Comparison of ENCODE assay signal across 21 cellular contexts in the genomic region with DNA sequence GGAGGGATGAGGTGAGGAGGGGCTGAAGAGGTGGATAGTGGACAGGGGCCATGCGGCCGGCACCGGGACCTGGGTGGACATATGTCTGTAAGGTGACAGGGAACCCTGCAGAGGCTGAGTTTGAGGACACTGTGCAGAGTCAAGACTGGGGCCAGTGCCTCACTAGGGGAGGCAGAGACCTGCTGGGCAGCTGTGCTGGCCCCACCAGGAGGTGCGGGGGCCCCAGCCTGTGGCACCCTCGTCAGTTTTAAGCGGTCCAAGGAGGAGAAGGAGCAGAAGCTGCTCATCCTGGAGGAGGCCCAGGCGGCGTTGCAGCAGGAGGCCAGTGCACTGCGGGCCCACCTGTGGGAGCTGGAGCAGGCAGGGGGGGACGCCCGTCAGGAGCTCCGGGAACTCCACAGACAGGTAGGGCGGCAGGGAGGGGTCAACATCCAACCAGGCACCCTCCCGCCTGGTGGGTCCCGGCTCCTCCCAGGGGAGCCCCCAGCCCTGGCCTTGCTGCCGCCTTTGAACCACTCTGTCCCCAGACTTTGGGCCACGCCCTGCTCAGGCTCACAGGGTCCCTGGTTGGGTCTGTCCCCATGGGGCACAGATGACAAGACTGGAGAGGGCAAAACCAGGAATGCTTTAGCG. TPM values are rescaled to one million over a fixed set of nuclear protein-coding genes. Genes with fewer than 3 reads are reported as not detected.
DNase-seq lines count a peak whose midpoint lies in the region; ATAC-seq and TF ChIP-seq lines count a peak whose summit lies in the region.
"Had no signal": no experiment of that assay in that cellular context is flagged by ENCODE, and none has a peak within 500 bp of the region (broad histone marks: within the 10 kb centered on the region; RNA-seq: fewer than 3 reads in every experiment).

No MANE protein-coding gene starts in this region.

- intact Hi-C loops in left ventricle myocardium inferior (cut with micrococcal nuclease), result no loop called here
- intact Hi-C loops in Right ventricle myocardium inferior (cut with DNase I), result no loop called here
- intact Hi-C loops in aorta (cut with DNase I), result no loop called here
- intact Hi-C loops in Caco-2 (cut with micrococcal nuclease; ENCODE audit: unreplicated experiment), result no loop called here
- intact Hi-C loops in transverse colon (cut with DNase I; ENCODE audit: low total_unique reads), result no loop called here

- H3K4me3 ChIP-seq in left ventricle myocardium inferior (no peak overlapping the region), endodermal cell (ENCODE audit: low read length) (no peak overlapping the region), aorta (ENCODE audit: low read length in 2 of 2) (no peak overlapping the region), Caco-2 (ENCODE audit: low read depth, low read length) (no peak overlapping the region), transverse colon (no peak overlapping the region)
- H3K4me3 ChIP-seq: body of pancreas, colonic mucosa, Peyer's patch, tibial artery had no signal

- no peaks in the 10 kb centered on the region for H3K36me3 ChIP-seq in left ventricle myocardium inferior
- H3K36me3 ChIP-seq in endodermal cell (ENCODE audit: control insufficient read depth, insufficient read depth, low read length), result no peaks in the 10 kb centered on the region
- no peaks in the 10 kb centered on the region for H3K36me3 ChIP-seq in aorta (ENCODE audit: control insufficient read depth in 1 of 2, insufficient read depth in 2 of 2, low read length in 1 of 2)
- no peaks in the 10 kb centered on the region for H3K36me3 ChIP-seq in Caco-2 (ENCODE audit: control insufficient read depth, insufficient read depth, low read length)
- H3K36me3 ChIP-seq in transverse colon, result no peaks in the 10 kb centered on the region
- H3K36me3 ChIP-seq: colonic mucosa, Peyer's patch, tibial artery had no signal

- H3K27ac Mint-ChIP-seq in endodermal cell, result no peak overlapping the region
- H3K27ac Mint-ChIP-seq in nephron progenitor cell, result no peak overlapping the region
- no peak overlapping the region for H3K27ac Mint-ChIP-seq in Caco-2 (ENCODE audit: unreplicated experiment)
- H3K27ac Mint-ChIP-seq: naive B cell; stimulated activated memory B cell treated with anti-CD40 and anti-IgM and Interleukin-4, amounts not matched to agents 10 μg/mL and 1 μg/mL and 100 μg/mL, for 72 hours had no signal

- H3K9me3 ChIP-seq in left ventricle myocardium inferior (replicated peaks) (no peaks in the 10 kb centered on the region), endodermal cell (ENCODE audit: control insufficient read depth, low read length) (no peaks in the 10 kb centered on the region), aorta (ENCODE audit: control insufficient read depth, low read length) (no peaks in the 10 kb centered on the region), Caco-2 (no peaks in the 10 kb centered on the region), transverse colon (no peaks in the 10 kb centered on the region)
- H3K9me3 ChIP-seq: body of pancreas, colonic mucosa, Peyer's patch, tibial artery had no signal

- no peak for ATAC-seq in Right ventricle myocardium inferior
- no peak for ATAC-seq in aorta (ENCODE audit: low FRiP score)
- ATAC-seq: body of pancreas; foreskin keratinocyte; stimulated activated memory B cell treated with anti-CD40 and anti-IgM and Interleukin-4, amounts not matched to agents 10 μg/mL and 1 μg/mL and 100 μg/mL, for 72 hours had no signal

- TF ChIP-seq CTCF in left ventricle myocardium inferior (IDR thresholded peaks at IDR 0.05; ENCODE audit: borderline replicate concordance), result no peak
- no peak for TF ChIP-seq CTCF in endodermal cell (conservative IDR thresholded peaks at IDR 0.05)
- TF ChIP-seq CTCF in nephron progenitor cell (IDR thresholded peaks at IDR 0.05), result no peak
- TF ChIP-seq CTCF in Caco-2 (IDR thresholded peaks at IDR 0.05; ENCODE audit: insufficient read depth in 1 of 2, low read depth in 1 of 2, low read length in 1 of 2, severe bottlenecking in 1 of 2, unreplicated experiment in 1 of 2), result no peak
- TF ChIP-seq CTCF in transverse colon (IDR thresholded peaks at IDR 0.05), result no peak

- BruUV-seq in Caco-2 (replicated peaks; lab: Mats Ljungman, UMichigan), result no TSS peak

- in situ Hi-C loops in transverse colon (cut with MboI; ENCODE audit: low pct_ligation_motif_present in 1 of 4, low pct_unique_long_range_greater_than_20kb in 1 of 4, low sequenced_read_pairs in 3 of 4), result no loop called here

- H3K4me1 Mint-ChIP-seq in endodermal cell (no peaks in the 10 kb centered on the region), nephron progenitor cell (peaks cover 3% of the 10 kb centered on the region), Caco-2 (ENCODE audit: low read depth, unreplicated experiment) (no peaks in the 10 kb centered on the region)
- H3K4me1 Mint-ChIP-seq: stimulated activated memory B cell treated with anti-CD40 and anti-IgM and Interleukin-4, amounts not matched to agents 10 μg/mL and 1 μg/mL and 100 μg/mL, for 72 hours had no signal

- H3K27me3 Mint-ChIP-seq in endodermal cell (ENCODE audit: insufficient read depth) (no peaks in the 10 kb centered on the region), nephron progenitor cell (ENCODE audit: low read depth, poor library complexity) (no peaks in the 10 kb centered on the region), Caco-2 (ENCODE audit: insufficient read depth, unreplicated experiment) (no peaks in the 10 kb centered on the region)

- POLR2A ChIA-PET in Caco-2 (lab: Charles Lee), result no interaction called here

- WGBS in endodermal cell (ENCODE audit: insufficient coverage in 1 of 2, insufficient read length in 1 of 2), 2 experiments, result 93% methylated on average over 8 to 18 of the region's 18 CpGs
- WGBS in aorta, 2 donors, result 95% methylated on average over 18 of the region's 18 CpGs
- 86 to 93% methylated on average over 3 to 18 of the region's 18 CpGs for WGBS in transverse colon (ENCODE audit: low coverage in 1 of 2), 2 donors

- no peak overlapping the region for H3K9ac ChIP-seq in endodermal cell (ENCODE audit: extremely low read depth, low read length, poor library complexity, severe bottlenecking)

- DNase-seq in left ventricle myocardium inferior, result peak; percentile 13
- DNase-seq in Right ventricle myocardium inferior (ENCODE audit: missing footprints), result no peak
- peak; percentile 35 for DNase-seq in endodermal cell
- DNase-seq in nephron progenitor cell, result peak; percentile 3
- peak; percentile 40 to 58 for DNase-seq in aorta
- no peak for DNase-seq in Caco-2
- no peak for DNase-seq in activated gamma-delta T cell treated with Interleukin-2 at 50 U/mL for 16 hours
- no peak for DNase-seq in transverse colon
- DNase-seq: activated CD4-positive, alpha-beta T cell treated with anti-CD3 and anti-CD28 coated beads for 1 hour; activated naive CD4-positive, alpha-beta T cell treated with anti-CD3 and anti-CD28 coated beads, Interleukin-2, amount 50 U/mL, for 16 hours; colonic mucosa; DND-41; foreskin keratinocyte; naive B cell; NCI-H1694 treated with DMSO at 0.1 percent for 48 hours; NCI-H226 had no signal

- no peaks in the 10 kb centered on the region for H3K9me3 Mint-ChIP-seq in endodermal cell
- no peaks in the 10 kb centered on the region for H3K9me3 Mint-ChIP-seq in nephron progenitor cell
- no peaks in the 10 kb centered on the region for H3K9me3 Mint-ChIP-seq in Caco-2 (ENCODE audit: unreplicated experiment)
- H3K9me3 Mint-ChIP-seq: naive B cell; stimulated activated memory B cell treated with anti-CD40 and anti-IgM and Interleukin-4, amounts not matched to agents 10 μg/mL and 1 μg/mL and 100 μg/mL, for 72 hours had no signal

- H3K4me1 ChIP-seq in left ventricle myocardium inferior (peaks cover 43% of the 10 kb centered on the region), endodermal cell (ENCODE audit: control insufficient read depth, insufficient read depth, low read length) (no peaks in the 10 kb centered on the region), aorta (ENCODE audit: control insufficient read depth in 1 of 2, insufficient read depth in 2 of 2, low read length in 2 of 2) (no peaks in the 10 kb centered on the region), Caco-2 (no peaks in the 10 kb centered on the region), transverse colon (peaks cover 0 to 17% (median 4%) of the 10 kb centered on the region in 4 donors)
- H3K4me1 ChIP-seq: colonic mucosa, foreskin keratinocyte had no signal

- TF ChIP-seq EP300 in transverse colon (IDR thresholded peaks at IDR 0.05; ENCODE audit: low read depth), result no peak

- H3K27ac ChIP-seq in left ventricle myocardium inferior (replicated peaks), result no peak overlapping the region
- H3K27ac ChIP-seq in endodermal cell (ENCODE audit: low read depth, low read length), result no peak overlapping the region
- no peak overlapping the region for H3K27ac ChIP-seq in aorta (ENCODE audit: low read depth in 1 of 2, low read length in 2 of 2)
- no peak overlapping the region for H3K27ac ChIP-seq in transverse colon
- H3K27ac ChIP-seq: body of pancreas, colonic mucosa, epithelial cell of prostate, foreskin keratinocyte, tibial artery had no signal

- H3K36me3 Mint-ChIP-seq in endodermal cell (ENCODE audit: low read depth) (no peaks in the 10 kb centered on the region), nephron progenitor cell (ENCODE audit: low read depth) (no peaks in the 10 kb centered on the region), Caco-2 (ENCODE audit: insufficient read depth, unreplicated experiment) (no peaks in the 10 kb centered on the region)
- H3K36me3 Mint-ChIP-seq: naive B cell; stimulated activated memory B cell treated with anti-CD40 and anti-IgM and Interleukin-4, amounts not matched to agents 10 μg/mL and 1 μg/mL and 100 μg/mL, for 72 hours had no signal

- no peak overlapping the region for H3K4me3 Mint-ChIP-seq in endodermal cell
- H3K4me3 Mint-ChIP-seq in nephron progenitor cell, result no peak overlapping the region
- no peak overlapping the region for H3K4me3 Mint-ChIP-seq in Caco-2 (ENCODE audit: unreplicated experiment)
- H3K4me3 Mint-ChIP-seq: naive B cell; stimulated activated memory B cell treated with anti-CD40 and anti-IgM and Interleukin-4, amounts not matched to agents 10 μg/mL and 1 μg/mL and 100 μg/mL, for 72 hours had no signal

- CTCF ChIA-PET in Caco-2 (lab: Charles Lee), result no interaction called here

- no peaks in the 10 kb centered on the region for H3K27me3 ChIP-seq in left ventricle myocardium inferior (ENCODE audit: low read depth)
- H3K27me3 ChIP-seq in endodermal cell (ENCODE audit: control insufficient read depth, insufficient read depth, low read length, poor library complexity, severe bottlenecking), result no peaks in the 10 kb centered on the region
- no peaks in the 10 kb centered on the region for H3K27me3 ChIP-seq in aorta (ENCODE audit: control insufficient read depth in 1 of 2, insufficient read depth in 2 of 2, low read length in 1 of 2)
- no peaks in the 10 kb centered on the region for H3K27me3 ChIP-seq in Caco-2 (replicated peaks; ENCODE audit: control insufficient read depth, insufficient read depth, low read length)
- H3K27me3 ChIP-seq in transverse colon, result no peaks in the 10 kb centered on the region
- H3K27me3 ChIP-seq: body of pancreas, colonic mucosa, foreskin keratinocyte, Peyer's patch had no signal

- TF ChIP-seq POLR2A in transverse colon (IDR thresholded peaks at IDR 0.05), result no peak

RNA-seq across cellular contexts. Expression of a gene that starts 34.1 kb away (rescaled TPM):
- total RNA-seq in left ventricle myocardium inferior (6.1 TPM), Right ventricle myocardium inferior (6.7 TPM), endodermal cell (1 to 10 TPM in 1 of 2 donors, under 1 TPM in 1; 0.66 to 4.5 TPM), aorta (100 to 1,000 TPM; 108 to 149 TPM), Caco-2 (2022) (not detected in 2 replicates), transverse colon (10 to 100 TPM in 3 of 4 donors, 1 to 10 TPM in 1; 8.2 to 65.5 (median 30.0) TPM)
- polyA plus RNA-seq in endodermal cell (2013, experiment 1 of 2), result 0.96 TPM
- polyA plus RNA-seq in endodermal cell (2013, experiment 2 of 2), result 0.25 TPM
- polyA plus RNA-seq in aorta, result 10 to 100 TPM in 1 of 2 donors, 1 to 10 TPM in 1; 5.9 to 27.3 TPM
- total RNA-seq: foreskin keratinocyte had no signal
- polyA plus RNA-seq: foreskin keratinocyte had no signal

RNA-seq across cellular contexts. Expression of a gene that starts 58.2 kb away (rescaled TPM):
- total RNA-seq in left ventricle myocardium inferior (not detected), Right ventricle myocardium inferior (not detected), endodermal cell (not detected), aorta (under 1 TPM; 0.13 to 0.45 TPM), Caco-2 (2022) (not detected in 2 replicates), transverse colon (not detected)
- polyA plus RNA-seq in endodermal cell (2013, experiment 1 of 2), result not detected
- polyA plus RNA-seq in endodermal cell (2013, experiment 2 of 2), result not detected
- polyA plus RNA-seq in aorta, result not detected
- total RNA-seq: foreskin keratinocyte had no signal
- polyA plus RNA-seq: foreskin keratinocyte had no signal

Comparison
In these comparisons a context has a peak if more than half of its experiments do, and no peak if none do; other contexts are left out.
1. DNase-seq: peak in left ventricle myocardium inferior (single experiment), endodermal cell (single experiment), nephron progenitor cell (single experiment) and aorta (2 of 2); none in Right ventricle myocardium inferior (single experiment), Caco-2 (0 of 2), activated gamma-delta T cell treated with Interleukin-2 at 50 U/mL for 16 hours (single experiment) and transverse colon (single experiment).